In genomic region chr9:125239631-125240597, GRCh38 we compare ENCODE assay signal across 8 cellular contexts. TPM values are rescaled to one million over a fixed set of nuclear protein-coding genes. Genes with fewer than 3 reads are reported as not detected.
DNase-seq lines count a peak whose midpoint lies in the region; ATAC-seq and TF ChIP-seq lines count a peak whose summit lies in the region.

No MANE protein-coding gene starts in this region.

- DNase-seq in activated CD4-positive, alpha-beta T cell treated with anti-CD3 and anti-CD28 coated beads, Interleukin-2, amount 10 ng/mL, durations not matched to agents 24 days and 14 days: no peak
- no peak for DNase-seq in activated CD4-positive, alpha-beta T cell treated with anti-CD3 and anti-CD28 coated beads, Interleukin-2, amount 50 U/mL, for 48 hours
- DNase-seq in ascending aorta (ENCODE audit: low spot score in 2 of 2) (no peak), thoracic aorta (ENCODE audit: low spot score) (no peak), NCI-H146 treated with DMSO at 0.1 percent for 48 hours (lab: John Stamatoyannopoulos, UW; ENCODE audit: unreplicated experiment) (no peak), SK-N-DZ (ENCODE audit: low spot score) (no peak), NCI-H2227 treated with DMSO at 0.1 percent for 48 hours (lab: John Stamatoyannopoulos, UW) (no peak)

- H3K9me3 Mint-ChIP-seq in activated CD4-positive, alpha-beta T cell treated with anti-CD3 and anti-CD28 coated beads, Interleukin-2, amount 10 ng/mL, durations not matched to agents 24 days and 14 days: no peaks in the 10 kb centered on the region

- H3K36me3 Mint-ChIP-seq in activated CD4-positive, alpha-beta T cell treated with anti-CD3 and anti-CD28 coated beads, Interleukin-2, amount 10 ng/mL, durations not matched to agents 24 days and 14 days (ENCODE audit: low read depth): peaks cover 61% of the 10 kb centered on the region

- no peak for TF ChIP-seq CTCF in ascending aorta (IDR thresholded peaks at IDR 0.05)
- no peak for TF ChIP-seq CTCF in liver (IDR thresholded peaks at IDR 0.05; ENCODE audit: low read depth, low read length, missing input control)
- TF ChIP-seq CTCF in thoracic aorta (IDR thresholded peaks at IDR 0.05): no peak

- H3K36me3 ChIP-seq in ascending aorta (peaks cover 36 to 48% of the 10 kb centered on the region in 2 donors), liver (ENCODE audit: control insufficient read depth in 4 of 4, insufficient read depth in 3 of 4, low read depth in 1 of 4, low read length in 3 of 4) (peaks cover 5 to 42% (median 32%) of the 10 kb centered on the region in 4 donors), thoracic aorta (peaks cover 30% of the 10 kb centered on the region)

- H3K9me3 ChIP-seq in ascending aorta (no peaks in the 10 kb centered on the region), liver (ENCODE audit: control insufficient read depth in 4 of 4, low read length in 3 of 4) (no peaks in the 10 kb centered on the region), thoracic aorta (no peaks in the 10 kb centered on the region)

- peak overlapping the region; percentile 79 to 95 for H3K4me3 ChIP-seq in ascending aorta
- peak overlapping the region; percentile 78 to 98 (median 96) for H3K4me3 ChIP-seq in liver (ENCODE audit: low read depth in 1 of 3, low read length in 3 of 3)
- H3K4me3 ChIP-seq in thoracic aorta: peak overlapping the region; percentile 98

- WGBS in liver: 6% methylated on average over 8 of the region's 8 CpGs

- ATAC-seq in thoracic aorta (ENCODE audit: insufficient number of reproducible peaks, low FRiP score, low read depth): no peak

- peaks cover 16 to 44% of the 10 kb centered on the region in 2 donors for H3K4me1 ChIP-seq in ascending aorta
- peaks cover 2 to 53% (median 45%) of the 10 kb centered on the region in 4 donors for H3K4me1 ChIP-seq in liver (ENCODE audit: control insufficient read depth in 4 of 4, insufficient read depth in 4 of 4, low read length in 3 of 4)
- H3K4me1 ChIP-seq in thoracic aorta (ENCODE audit: control insufficient read depth in 1 of 2, low read depth in 2 of 2): peaks cover 45 to 59% of the 10 kb centered on the region in 2 donors

- no peak for TF ChIP-seq RAD21 in liver (IDR thresholded peaks at IDR 0.05)

- H3K27ac Mint-ChIP-seq in activated CD4-positive, alpha-beta T cell treated with anti-CD3 and anti-CD28 coated beads, Interleukin-2, amount 10 ng/mL, durations not matched to agents 24 days and 14 days: peak overlapping the region; percentile 98

- peak overlapping the region; percentile 97 for H3K27ac ChIP-seq in ascending aorta
- peak overlapping the region; percentile 80 to 96 for H3K27ac ChIP-seq in liver (ENCODE audit: low read depth in 1 of 2, low read length in 2 of 2)
- peak overlapping the region; percentile 92 to 96 for H3K27ac ChIP-seq in thoracic aorta

- peak overlapping the region; percentile 88 to 99 for H3K9ac ChIP-seq in liver (ENCODE audit: low read depth in 1 of 2, low read length in 2 of 2)

- intact Hi-C loops in activated CD4-positive, alpha-beta T cell treated with anti-CD3 and anti-CD28 coated beads, Interleukin-2, amount 10 ng/mL, durations not matched to agents 24 days and 14 days (cut with micrococcal nuclease): loop anchor here (2.0 to 10.0 kb wide), 4 partner anchors 93 to 468 kb away; partner anchors contain the start of genes NR6A1 and SCAI
- intact Hi-C loops in ascending aorta (cut with DNase I): loop anchor here (2.0 to 5.0 kb wide), 3 partner anchors 49 to 468 kb away; partner anchors contain the start of genes ARPC5L, NR6A1 and RPL35

- H3K27me3 ChIP-seq in ascending aorta: no peaks in the 10 kb centered on the region
- H3K27me3 ChIP-seq in liver (ENCODE audit: control insufficient read depth in 4 of 4, insufficient read depth in 4 of 4, low read length in 3 of 4): no peaks in the 10 kb centered on the region
- no peaks in the 10 kb centered on the region for H3K27me3 ChIP-seq in thoracic aorta (replicated peaks; ENCODE audit: insufficient read depth)

- peaks cover 2% of the 10 kb centered on the region for H3K27me3 Mint-ChIP-seq in activated CD4-positive, alpha-beta T cell treated with anti-CD3 and anti-CD28 coated beads, Interleukin-2, amount 10 ng/mL, durations not matched to agents 24 days and 14 days

- H3K4me3 Mint-ChIP-seq in activated CD4-positive, alpha-beta T cell treated with anti-CD3 and anti-CD28 coated beads, Interleukin-2, amount 10 ng/mL, durations not matched to agents 24 days and 14 days: peak overlapping the region; percentile 93

- H3K4me1 Mint-ChIP-seq in activated CD4-positive, alpha-beta T cell treated with anti-CD3 and anti-CD28 coated beads, Interleukin-2, amount 10 ng/mL, durations not matched to agents 24 days and 14 days: peaks cover 44% of the 10 kb centered on the region

TF ChIP-seq in liver, 16 proteins besides CTCF, POLR2A, EP300 and RAD21:
- no peak for TF ChIP-seq EGR1 (IDR thresholded peaks at IDR 0.05; ENCODE audit: low read depth in 2 of 2)
- TF ChIP-seq, protein P1, sequence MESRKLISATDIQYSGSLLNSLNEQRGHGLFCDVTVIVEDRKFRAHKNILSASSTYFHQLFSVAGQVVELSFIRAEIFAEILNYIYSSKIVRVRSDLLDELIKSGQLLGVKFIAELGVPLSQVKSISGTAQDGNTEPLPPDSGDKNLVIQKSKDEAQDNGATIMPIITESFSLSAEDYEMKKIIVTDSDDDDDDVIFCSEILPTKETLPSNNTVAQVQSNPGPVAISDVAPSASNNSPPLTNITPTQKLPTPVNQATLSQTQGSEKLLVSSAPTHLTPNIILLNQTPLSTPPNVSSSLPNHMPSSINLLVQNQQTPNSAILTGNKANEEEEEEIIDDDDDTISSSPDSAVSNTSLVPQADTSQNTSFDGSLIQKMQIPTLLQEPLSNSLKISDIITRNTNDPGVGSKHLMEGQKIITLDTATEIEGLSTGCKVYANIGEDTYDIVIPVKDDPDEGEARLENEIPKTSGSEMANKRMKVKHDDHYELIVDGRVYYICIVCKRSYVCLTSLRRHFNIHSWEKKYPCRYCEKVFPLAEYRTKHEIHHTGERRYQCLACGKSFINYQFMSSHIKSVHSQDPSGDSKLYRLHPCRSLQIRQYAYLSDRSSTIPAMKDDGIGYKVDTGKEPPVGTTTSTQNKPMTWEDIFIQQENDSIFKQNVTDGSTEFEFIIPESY (IDR thresholded peaks at IDR 0.05): no peak
- TF ChIP-seq ATF3 (IDR thresholded peaks at IDR 0.05): no peak
- no peak for TF ChIP-seq RXRA (IDR thresholded peaks at IDR 0.05)
- TF ChIP-seq HNF4A (conservative IDR thresholded peaks at IDR 0.05): no peak
- TF ChIP-seq MAX (IDR thresholded peaks at IDR 0.05): no peak
- no peak for TF ChIP-seq NR2F2 (IDR thresholded peaks at IDR 0.05)

RNA-seq across cellular contexts. Expression of gene HSPA5, which starts 1.2 kb away (rescaled TPM):
- 260 and 271 TPM in 2 replicates for total RNA-seq in activated CD4-positive, alpha-beta T cell treated with anti-CD3 and anti-CD28 coated beads, Interleukin-2, amount 10 ng/mL, durations not matched to agents 24 days and 14 days
- total RNA-seq in ascending aorta: 133 TPM
- 100 to 1,000 TPM; 108 to 342 TPM for total RNA-seq in liver
- 100 to 1,000 TPM; 135 to 338 TPM for polyA plus RNA-seq in liver
- 100 to 1,000 TPM; 127 to 207 TPM for total RNA-seq in thoracic aorta
- 18.7 and 22.6 TPM in 2 replicates for polyA plus RNA-seq in SK-N-DZ (2014; cell fraction: cytosol; rRNA removed)
- 12.9 and 39.6 TPM in 2 replicates for polyA plus RNA-seq in SK-N-DZ (2014; cell fraction: nucleus; rRNA removed)

RNA-seq across cellular contexts. Expression of gene GAPVD1, which starts 21.7 kb away (rescaled TPM):
- total RNA-seq in activated CD4-positive, alpha-beta T cell treated with anti-CD3 and anti-CD28 coated beads, Interleukin-2, amount 10 ng/mL, durations not matched to agents 24 days and 14 days: 50.3 and 56.6 TPM in 2 replicates
- total RNA-seq in ascending aorta (18.9 TPM), liver (10 to 100 TPM; 47.4 to 89.7 TPM), thoracic aorta (100 to 1,000 TPM in 1 of 2 donors, 10 to 100 TPM in 1; 82.8 to 105 TPM)
- 1 to 10 TPM; 5.5 to 9.9 TPM for polyA plus RNA-seq in liver
- polyA plus RNA-seq in SK-N-DZ (2014; cell fraction: cytosol; rRNA removed): 24.1 and 26.5 TPM in 2 replicates
- polyA plus RNA-seq in SK-N-DZ (2014; cell fraction: nucleus; rRNA removed): 15.0 and 37.0 TPM in 2 replicates

RNA-seq across cellular contexts. Expression of gene RABEPK, which starts 39.6 kb away (rescaled TPM):
- 36.6 and 37.7 TPM in 2 replicates for total RNA-seq in activated CD4-positive, alpha-beta T cell treated with anti-CD3 and anti-CD28 coated beads, Interleukin-2, amount 10 ng/mL, durations not matched to agents 24 days and 14 days
- total RNA-seq in ascending aorta: 20.4 TPM
- total RNA-seq in liver: 10 to 100 TPM; 12.7 to 20.7 TPM
- 10 to 100 TPM; 20.5 to 23.9 TPM for polyA plus RNA-seq in liver
- 1 to 10 TPM; 8.1 to 9.9 TPM for total RNA-seq in thoracic aorta
- polyA plus RNA-seq in SK-N-DZ (2014; cell fraction: cytosol; rRNA removed): 47.1 and 47.5 TPM in 2 replicates
- 26.4 and 33.9 TPM in 2 replicates for polyA plus RNA-seq in SK-N-DZ (2014; cell fraction: nucleus; rRNA removed)

RNA-seq across cellular contexts. Expression of gene PPP6C, which starts 50.3 kb away (rescaled TPM):
- total RNA-seq in activated CD4-positive, alpha-beta T cell treated with anti-CD3 and anti-CD28 coated beads, Interleukin-2, amount 10 ng/mL, durations not matched to agents 24 days and 14 days: 48.1 and 52.5 TPM in 2 replicates
- total RNA-seq in ascending aorta: 33.8 TPM
- total RNA-seq in liver: 10 to 100 TPM; 10.1 to 14.8 TPM
- 10 to 100 TPM; 10.1 to 14.3 TPM for polyA plus RNA-seq in liver
- 10 to 100 TPM; 33.9 to 34.9 TPM for total RNA-seq in thoracic aorta
- 44.1 and 52.9 TPM in 2 replicates for polyA plus RNA-seq in SK-N-DZ (2014; cell fraction: cytosol; rRNA removed)
- polyA plus RNA-seq in SK-N-DZ (2014; cell fraction: nucleus; rRNA removed): 22.3 and 25.4 TPM in 2 replicates
